22 cellular contexts compared by ENCODE assay signal in genomic region chr6:150831577-150831976, GRCh38.
"Had no signal": no experiment of that assay in that cellular context is flagged by ENCODE, and none has a peak within 500 bp of the region (broad histone marks: within the 10 kb centered on the region; RNA-seq: fewer than 3 reads in every experiment).

No MANE protein-coding gene starts in this region.

- H3K4me3 Mint-ChIP-seq: naive thymus-derived CD4-positive, alpha-beta T cell had no signal

- H3K4me1 ChIP-seq: colonic mucosa, left ventricle myocardium inferior, lower lobe of right lung, sigmoid colon, suprapubic skin, thyroid gland, upper lobe of left lung, uterus had no signal

- H3K27ac Mint-ChIP-seq: naive thymus-derived CD4-positive, alpha-beta T cell had no signal

- ATAC-seq: left cardiac atrium; naive thymus-derived CD4-positive, alpha-beta T cell; stimulated activated naive CD8-positive, alpha-beta T cell treated with anti-CD3 and anti-CD28 coated beads, Interleukin-15, Interleukin-2, amounts not matched to agents 100 U/mL and 50 U/mL, for 24 hours had no signal

- H3K4me3 ChIP-seq: colonic mucosa, hepatocyte, left ventricle myocardium inferior, lower lobe of right lung, sigmoid colon, skin epidermis, suprapubic skin, thyroid gland, upper lobe of left lung, uterus had no signal

- H3K36me3 Mint-ChIP-seq: naive thymus-derived CD4-positive, alpha-beta T cell had no signal

- H2AFZ ChIP-seq: hepatocyte had no signal

- H3K4me1 Mint-ChIP-seq: naive thymus-derived CD4-positive, alpha-beta T cell had no signal

- H3K27ac ChIP-seq: colonic mucosa, hepatocyte, left ventricle myocardium inferior, lower lobe of right lung, neutrophil, sigmoid colon, skin epidermis, suprapubic skin, thyroid gland, upper lobe of left lung, uterus had no signal

- H3K9me3 ChIP-seq: colonic mucosa, left ventricle myocardium inferior, lower lobe of right lung, neutrophil, sigmoid colon, suprapubic skin, thyroid gland, upper lobe of left lung, uterus had no signal

- FAIRE-seq: kidney had no signal

- H3K36me3 ChIP-seq: colonic mucosa, neutrophil, thyroid gland, uterus had no signal

- H3K4me2 ChIP-seq: hepatocyte had no signal

- H3K27me3 ChIP-seq: colonic mucosa, hepatocyte, sigmoid colon, suprapubic skin, thyroid gland, upper lobe of left lung, uterus had no signal

- DNase-seq: colonic mucosa; dermis blood vessel endothelial cell; foreskin melanocyte; head of caudate nucleus; kidney; left cardiac atrium; left ventricle myocardium inferior; lower lobe of right lung; mesendoderm; naive thymus-derived CD4-positive, alpha-beta T cell; posterior cingulate gyrus; sigmoid colon; stimulated activated CD4-positive, alpha-beta T cell treated with anti-CD3 and anti-CD28 coated beads, Interleukin-2, amount 100 ng/mL, for 24 hours; stimulated activated CD4-positive, alpha-beta T cell treated with anti-CD3 and anti-CD28 coated beads, Interleukin-4, amount 100 ng/mL, for 4 hours; stimulated activated naive CD8-positive, alpha-beta T cell treated with anti-CD3 and anti-CD28 coated beads, Interleukin-15, Interleukin-2, amounts not matched to agents 100 U/mL and 50 U/mL, for 24 hours; thyroid gland; uterus had no signal

- H3K79me2 ChIP-seq: hepatocyte had no signal
